ENCODE assay signal across 16 cellular contexts in genomic region chr5:134000116-134000515, GRCh38. TPM values are rescaled to one million over a fixed set of nuclear protein-coding genes. Genes with fewer than 3 reads are reported as not detected.
DNase-seq lines count a peak whose midpoint lies in the region; ATAC-seq, FAIRE-seq and TF ChIP-seq lines count a peak whose summit lies in the region.
"Had no signal": no experiment of that assay in that cellular context is flagged by ENCODE, and none has a peak within 500 bp of the region (broad histone marks: within the 10 kb centered on the region; RNA-seq: fewer than 3 reads in every experiment).

No MANE protein-coding gene starts in this region.

- TF ChIP-seq CTCF in GM12878 (IDR thresholded peaks at IDR 0.05 in 2 of 3, conservative IDR thresholded peaks at IDR 0.05 in 1 of 3; ENCODE audit: control insufficient read depth in 2 of 3, extremely low read depth in 1 of 3, insufficient read depth in 1 of 3, low read depth in 3 of 3, low read length in 3 of 3) (no peak), testis (IDR thresholded peaks at IDR 0.05) (no peak)

- in situ Hi-C loops in GM12878 (cut with MboI) = no loop called here

- H3K79me2 ChIP-seq in GM12878 (ENCODE audit: control insufficient read depth, insufficient read depth, low read length) = peaks cover 98% of the 10 kb centered on the region

- H4K20me1 ChIP-seq in BLaER1 (peaks cover 89% of the 10 kb centered on the region), GM12878 (ENCODE audit: control insufficient read depth, insufficient read depth) (peaks cover 43% of the 10 kb centered on the region)

- H3K9me3 ChIP-seq in BLaER1 (no peaks in the 10 kb centered on the region), GM12878 (replicated peaks; ENCODE audit: control insufficient read depth, insufficient read depth, low read length) (no peaks in the 10 kb centered on the region), muscle layer of duodenum (ENCODE audit: control insufficient read depth in 1 of 2, low read length in 2 of 2) (no peaks in the 10 kb centered on the region), testis (no peaks in the 10 kb centered on the region)
- H3K9me3 ChIP-seq: BE2C, vagina had no signal

- TF ChIP-seq EP300 in GM12878 (IDR thresholded peaks at IDR 0.05; ENCODE audit: borderline replicate concordance in 1 of 2, control insufficient read depth in 1 of 2, low read depth in 2 of 2, low read length in 2 of 2) = no peak

- FAIRE-seq in GM12891 (lab: Jason Lieb, UNC) (no peak), GM12878 (lab: Jason Lieb, UNC) (no peak)

- CTCF ChIA-PET in GM12878 (lab: Yijun Ruan, JAX) = interaction anchor here (0.6 to 9.8 kb wide), 4 partner anchors 8 to 40 kb away, joined by 3 to 179 read pairs (median 5); no protein-coding TSS in a partner anchor

- H3K27ac ChIP-seq in BLaER1 (peak overlapping the region; percentile 100), GM12878 (ENCODE audit: control insufficient read depth, insufficient read depth) (no peak overlapping the region), muscle layer of duodenum (ENCODE audit: low read length) (peak overlapping the region; percentile 76), testis (no peak overlapping the region)
- H3K27ac ChIP-seq: vagina, VCaP had no signal

- TF ChIP-seq RAD21 in GM12878 (IDR thresholded peaks at IDR 0.05; ENCODE audit: insufficient read depth, low read depth, low read length) = no peak

- SMC1A ChIA-PET in GM12878 (lab: Charles Lee; ENCODE audit: uncharacterized antibody, unreplicated experiment) = interaction anchor here (1.1 to 2.1 kb wide), 3 partner anchors 14 to 131 kb away, joined by 3 to 5 read pairs (median 4); no protein-coding TSS in a partner anchor

- H3K36me3 ChIP-seq in BLaER1 (peaks cover 41% of the 10 kb centered on the region), GM12878 (ENCODE audit: control insufficient read depth in 2 of 2, insufficient read depth in 2 of 2, low read length in 1 of 2) (peaks cover 7 to 14% of the 10 kb centered on the region in 2 experiments; a peak in 3 of 4 replicates), muscle layer of duodenum (ENCODE audit: control insufficient read depth in 1 of 2, insufficient read depth in 2 of 2, low read length in 2 of 2) (peaks cover 2 to 12% of the 10 kb centered on the region in 2 donors), testis (ENCODE audit: low read depth, missing control alignments) (no peaks in the 10 kb centered on the region)
- H3K36me3 ChIP-seq: vagina had no signal

- H3K4me2 ChIP-seq in BLaER1 = peak overlapping the region; percentile 95
- H3K4me2 ChIP-seq in GM12878 (ENCODE audit: control insufficient read depth, insufficient read depth) = peak overlapping the region; percentile 74

- H3K4me1 ChIP-seq in BLaER1 = peaks cover 69% of the 10 kb centered on the region
- peaks cover 28% of the 10 kb centered on the region for H3K4me1 ChIP-seq in GM12878 (ENCODE audit: control insufficient read depth, insufficient read depth, low read length)
- H3K4me1 ChIP-seq in muscle layer of duodenum (ENCODE audit: control insufficient read depth in 1 of 2, insufficient read depth in 2 of 2, low read length in 2 of 2) = peaks cover 34 to 51% of the 10 kb centered on the region in 2 donors
- peaks cover 50% of the 10 kb centered on the region for H3K4me1 ChIP-seq in testis

- intact Hi-C loops in GM12878 (cut with micrococcal nuclease; ENCODE audit: unreplicated experiment) (no loop called here), testis (cut with DNase I; ENCODE audit: low total_unique reads) (no loop called here)

- H3K9ac ChIP-seq in BLaER1 (peak overlapping the region; percentile 96), GM12878 (ENCODE audit: control insufficient read depth, insufficient read depth, low read length) (peak overlapping the region; percentile 7; the same call in 1 of the 2 replicates)

- 0 out of 2 replicates have a peak, but pooled peaks have one; percentile 8 for TF ChIP-seq POLR2A in GM12891 (IDR thresholded peaks at IDR 0.05; ENCODE audit: low read depth, low read length)
- TF ChIP-seq POLR2A in GM12878 (IDR thresholded peaks at IDR 0.05; ENCODE audit: low read depth, low read length) = peak; percentile 52; the same call in 1 of the 2 replicates
- no peak for TF ChIP-seq POLR2A in testis (IDR thresholded peaks at IDR 0.05)

- RAD21 ChIA-PET in GM12878 (lab: Charles Lee; ENCODE audit: unreplicated experiment) = interaction anchor here (0.6 to 1.0 kb wide), 2 partner anchors 30 to 482 kb away, joined by 3 to 4 read pairs; no protein-coding TSS in a partner anchor

- no TSS peak for BruUV-seq in GM12878 (replicated peaks; lab: Mats Ljungman, UMichigan)

- no peak overlapping the region for H2AFZ ChIP-seq in GM12878 (ENCODE audit: control insufficient read depth, low read depth, low read length)

- H3K27me3 ChIP-seq in BLaER1 = no peaks in the 10 kb centered on the region
- no peaks in the 10 kb centered on the region for H3K27me3 ChIP-seq in GM12878 (replicated peaks in 1 of 2; ENCODE audit: control insufficient read depth in 2 of 2, insufficient read depth in 2 of 2, low read length in 1 of 2)
- no peaks in the 10 kb centered on the region for H3K27me3 ChIP-seq in muscle layer of duodenum (ENCODE audit: low read depth, low read length)
- no peaks in the 10 kb centered on the region for H3K27me3 ChIP-seq in testis
- H3K27me3 ChIP-seq: BE2C, vagina had no signal

- H3K4me3 ChIP-seq in BLaER1 = peak overlapping the region; percentile 94
- no peak overlapping the region for H3K4me3 ChIP-seq in GM12878
- no peak overlapping the region for H3K4me3 ChIP-seq in muscle layer of duodenum (ENCODE audit: low read depth in 1 of 2, low read length in 2 of 2)
- H3K4me3 ChIP-seq in testis = no peak overlapping the region
- H3K4me3 ChIP-seq: vagina had no signal

- no peak for DNase-seq in GM12891 (ENCODE audit: insufficient read length, low spot score)
- DNase-seq in GM12878 (ENCODE audit: low read depth, low spot score) = no peak
- DNase-seq in AG08395 (ENCODE audit: low spot score) = no peak
- no peak for DNase-seq in testis
- DNase-seq in putamen (ENCODE audit: low spot score) = no peak
- DNase-seq: BE2C; dermis blood vessel endothelial cell; KBM-7; NCI-H1417; NCI-H345; stimulated activated CD4-positive, alpha-beta T cell treated with anti-CD3 and anti-CD28 coated beads, Interleukin-2, amount 100 ng/mL, for 48 hours had no signal

- ATAC-seq in GM12878 (no peak), GM19455 (IDR thresholded peaks at IDR 0.05; ENCODE audit: unreplicated experiment) (no peak)

- WGBS in GM12878 (ENCODE audit: insufficient coverage, insufficient replicate concordance, low lambda C conversion rate, missing lambda C conversion rate) = 78% methylated on average over 3 of the region's 3 CpGs
- WGBS in testis, 2 donors = 63 to 74% methylated on average over 2 to 3 of the region's 3 CpGs

- POLR2A ChIA-PET in GM12878 (lab: Charles Lee) = interaction anchor here (0.7 to 1.2 kb wide), 2 partner anchors 23 to 30 kb away, joined by 3 to 4 read pairs; no protein-coding TSS in a partner anchor

TF ChIP-seq in GM12891, 5 proteins besides CTCF, POLR2A, EP300 and RAD21 (continues in another document):
- no peak for TF ChIP-seq POLR2AphosphoS5 (IDR thresholded peaks at IDR 0.05; ENCODE audit: low read depth, low read length)
- TF ChIP-seq PAX5 (IDR thresholded peaks at IDR 0.05; ENCODE audit: insufficient read depth, low read length, severe bottlenecking) = no peak

TF ChIP-seq in GM12878, 131 proteins besides CTCF, POLR2A, EP300 and RAD21:
- TF ChIP-seq GATAD2B (conservative IDR thresholded peaks at IDR 0.05; ENCODE audit: low read depth) = no peak
- TF ChIP-seq IKZF1 (conservative IDR thresholded peaks at IDR 0.05) = 0 out of 2 replicates have a peak, but pooled peaks have one; percentile 11
TF ChIP-seq in GM12878: peak in this region for 1.

RNA-seq across cellular contexts. Expression of gene VDAC1, which starts 4.7 kb away (rescaled TPM):
- polyA plus RNA-seq in GM12891 (2012; ENCODE audit: low read depth, missing spikeins) = 347 TPM
- total RNA-seq in GM12878 (2013; cell fraction: nucleolus; rRNA removed) = 106 and 109 TPM in 2 replicates
- 314 and 372 TPM in 2 replicates for total RNA-seq in GM12878 (2014; rRNA removed)
- 420 and 440 TPM in 2 replicates for total RNA-seq in GM12878 (2014; rRNA removed; fragmentation: Illumina TruSeq; extraction: Trizol)
- 323 and 329 TPM in 2 replicates for total RNA-seq in GM12878 (2021)
- polyA plus RNA-seq in GM12878 (2011; ENCODE audit: low read depth) = 226 TPM
- polyA plus RNA-seq in GM12878 (2011; rRNA removed) = 245 and 246 TPM in 2 replicates
- polyA plus RNA-seq in GM12878 (2011; cell fraction: cytosol; rRNA removed) = 168 and 223 TPM in 2 replicates
- 155 and 189 TPM in 2 replicates for polyA plus RNA-seq in GM12878 (2011; cell fraction: nucleus; rRNA removed)
- 300 and 373 TPM in 2 replicates for polyA plus RNA-seq in GM12878 (2012)
- 448 and 558 TPM in 2 replicates for polyA plus RNA-seq in GM12878 (2014; fragmentation: Illumina TruSeq; extraction: Trizol)
- 100 to 1,000 TPM; 276 to 376 TPM for polyA plus RNA-seq in GM12878 (2014; fragmentation: Nextera tagmentation; extraction: Ambion mirVana)
- 260 and 293 TPM in 2 replicates for polyA plus RNA-seq in GM12878 (2014; rRNA removed)
- 100 to 1,000 TPM; 464 to 488 TPM for polyA plus RNA-seq in GM12878 (2016; fragmentation: Nextera tagmentation; extraction: Ambion mirVana)
- 127 and 259 TPM in 2 replicates for polyA minus RNA-seq in GM12878 (2011; rRNA and poly(A)+ RNA removed)
- 100.0 and 136 TPM in 2 replicates for polyA minus RNA-seq in GM12878 (2011; cell fraction: cytosol; rRNA and poly(A)+ RNA removed)
- polyA minus RNA-seq in GM12878 (2011; cell fraction: nucleus; rRNA and poly(A)+ RNA removed) = 40.5 and 61.9 TPM in 2 replicates
- 100 to 1,000 TPM; 127 to 151 TPM for total RNA-seq in testis
- polyA plus RNA-seq in testis (ENCODE audit: insufficient read depth, low read depth, low replicate concordance) = 88.4 TPM

RNA-seq across cellular contexts. Expression of gene C5orf15, which starts 31.7 kb away (rescaled TPM):
- polyA plus RNA-seq in GM12891 (2012; ENCODE audit: low read depth, missing spikeins) = 22.4 TPM
- total RNA-seq in GM12878 (2013; cell fraction: nucleolus; rRNA removed) = 43.0 and 51.0 TPM in 2 replicates
- total RNA-seq in GM12878 (2014; rRNA removed) (39.9 and 49.0 TPM in 2 replicates), GM12878 (2014; rRNA removed; fragmentation: Illumina TruSeq; extraction: Trizol) (44.0 and 45.3 TPM in 2 replicates), GM12878 (2021) (21.7 and 24.1 TPM in 2 replicates), testis (10 to 100 TPM; 44.8 to 65.1 TPM)
- polyA plus RNA-seq in GM12878 (2011; ENCODE audit: low read depth) = 17.7 TPM
- polyA plus RNA-seq in GM12878 (2011; rRNA removed) (69.6 and 90.5 TPM in 2 replicates), GM12878 (2014; fragmentation: Illumina TruSeq; extraction: Trizol) (57.6 and 71.1 TPM in 2 replicates), GM12878 (2014; fragmentation: Nextera tagmentation; extraction: Ambion mirVana) (10 to 100 TPM; 36.3 to 42.2 TPM), GM12878 (2014; rRNA removed) (42.0 and 48.0 TPM in 2 replicates), GM12878 (2016; fragmentation: Nextera tagmentation; extraction: Ambion mirVana) (10 to 100 TPM; 62.3 to 63.8 TPM), testis (ENCODE audit: insufficient read depth, low read depth, low replicate concordance) (62.9 TPM)
- 35.7 and 39.3 TPM in 2 replicates for polyA plus RNA-seq in GM12878 (2011; cell fraction: cytosol; rRNA removed)
- polyA plus RNA-seq in GM12878 (2011; cell fraction: nucleus; rRNA removed) = 15.7 and 20.4 TPM in 2 replicates
- 26.2 and 37.7 TPM in 2 replicates for polyA plus RNA-seq in GM12878 (2012)
- polyA minus RNA-seq in GM12878 (2011; rRNA and poly(A)+ RNA removed) = 39.1 and 40.6 TPM in 2 replicates
- 12.8 and 18.4 TPM in 2 replicates for polyA minus RNA-seq in GM12878 (2011; cell fraction: cytosol; rRNA and poly(A)+ RNA removed)
- 4.6 and 5.1 TPM in 2 replicates for polyA minus RNA-seq in GM12878 (2011; cell fraction: nucleus; rRNA and poly(A)+ RNA removed)

Comparison
In these comparisons a context has a peak if more than half of its experiments do, and no peak if none do; other contexts are left out.
1. H3K27ac ChIP-seq: peak in BLaER1 (single experiment) and muscle layer of duodenum (single experiment); none in GM12878 (single experiment) and testis (0 of 2).